Comparison of ENCODE assay signal across 8 cellular contexts in the genomic region with DNA sequence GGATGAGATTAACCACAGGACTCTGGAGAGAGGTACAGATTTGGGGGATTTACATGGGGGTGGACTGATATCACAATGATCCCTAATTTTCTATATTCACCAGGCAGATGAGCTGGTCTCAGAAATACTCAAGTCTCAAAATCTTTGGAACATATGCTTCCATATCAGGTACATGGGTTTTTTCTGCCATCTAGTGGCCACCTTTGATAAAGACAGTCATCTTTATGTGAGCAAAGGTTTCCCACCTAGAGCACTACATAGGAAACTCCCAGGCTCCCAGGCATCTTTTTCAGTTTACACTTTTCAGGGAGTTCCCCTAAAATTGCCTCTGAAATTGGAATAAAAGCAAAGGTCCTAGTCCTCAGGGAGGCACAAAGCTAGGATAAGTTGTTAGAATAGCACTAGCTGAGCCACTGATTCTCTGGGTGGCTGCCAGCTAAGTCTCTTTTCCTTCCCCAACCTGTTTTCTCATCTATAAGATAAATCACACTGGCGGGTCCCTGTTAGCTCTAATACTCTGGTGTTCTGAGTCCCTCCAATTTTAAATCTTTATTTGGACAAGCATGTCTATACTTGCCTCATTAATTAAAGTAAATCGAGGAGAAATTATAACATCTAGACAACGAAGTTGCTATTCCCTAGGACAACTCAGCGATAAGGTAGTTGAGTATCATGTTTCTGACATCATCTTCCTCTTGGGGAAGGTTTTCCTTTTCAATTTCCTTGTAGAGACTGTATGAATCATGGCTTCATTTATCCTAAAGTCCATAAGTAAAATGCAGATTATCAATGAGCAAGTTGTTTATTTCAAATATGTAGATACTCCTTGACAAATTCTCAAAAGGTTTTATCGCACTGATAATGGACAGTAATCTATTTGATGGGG. TPM values are rescaled to one million over a fixed set of nuclear protein-coding genes. Genes with fewer than 3 reads are reported as not detected.
DNase-seq lines count a peak whose midpoint lies in the region; ATAC-seq lines count a peak whose summit lies in the region.

No MANE protein-coding gene starts in this region.

- H2BK12ac ChIP-seq in mesenchymal stem cell (ENCODE audit: low read length in 2 of 2): no peak overlapping the region

- H3K4me3 ChIP-seq in mesenchymal stem cell (ENCODE audit: insufficient read depth in 1 of 2, low read depth in 1 of 2, low read length in 2 of 2): no peak overlapping the region

- no peak overlapping the region for H2BK5ac ChIP-seq in mesenchymal stem cell (ENCODE audit: low read depth, low read length, poor library complexity, severe bottlenecking)

- H3K4ac ChIP-seq in mesenchymal stem cell (ENCODE audit: low read depth in 1 of 2, low read length in 2 of 2): no peak overlapping the region

- WGBS in mesenchymal stem cell: 78% methylated on average over 2 of the region's 5 CpGs

- H2BK15ac ChIP-seq in mesenchymal stem cell (ENCODE audit: low read depth, poor library complexity, severe bottlenecking): no peak overlapping the region

- H3K14ac ChIP-seq in mesenchymal stem cell (ENCODE audit: low read length in 2 of 2): no peak overlapping the region

- no peak overlapping the region for H3K4me2 ChIP-seq in mesenchymal stem cell (ENCODE audit: low read length, poor library complexity, severe bottlenecking)

- H3K27ac Mint-ChIP-seq in activated naive CD4-positive, alpha-beta T cell treated with anti-CD3 and anti-CD28 coated beads, Interleukin-2, amount 10 ng/mL, durations not matched to agents 7 days and 5 days: no peak overlapping the region

- DNase-seq in activated naive CD4-positive, alpha-beta T cell treated with anti-CD3 and anti-CD28 coated beads, Interleukin-2, amount 10 ng/mL, durations not matched to agents 7 days and 5 days: peak; percentile 28
- DNase-seq in activated naive CD4-positive, alpha-beta T cell treated with anti-CD3 and anti-CD28 coated beads, Interleukin-2, amount 50 U/mL, for 16 hours: no peak
- DNase-seq in HuH-7.5 (ENCODE audit: low spot score) (peak; percentile 43), OCI-M1 (lab: John Stamatoyannopoulos, UW) (peak; percentile 79), dermis microvascular lymphatic vessel endothelial cell (ENCODE audit: low read depth in 2 of 2) (peak; percentile 56 to 73), mesenchymal stem cell (peak; percentile 62), activated gamma-delta T cell treated with Interleukin-2 at 50 U/mL for 16 hours (no peak)

- H3K23ac ChIP-seq in mesenchymal stem cell (ENCODE audit: low read length in 2 of 2): no peak overlapping the region

- H2AFZ ChIP-seq in mesenchymal stem cell (ENCODE audit: low read depth, low read length): no peak overlapping the region

- H2BK120ac ChIP-seq in mesenchymal stem cell (ENCODE audit: low read depth, low read length): no peak overlapping the region

- peaks cover 25% of the 10 kb centered on the region for H3K27me3 Mint-ChIP-seq in activated naive CD4-positive, alpha-beta T cell treated with anti-CD3 and anti-CD28 coated beads, Interleukin-2, amount 10 ng/mL, durations not matched to agents 7 days and 5 days

- no peaks in the 10 kb centered on the region for H3K4me1 Mint-ChIP-seq in activated naive CD4-positive, alpha-beta T cell treated with anti-CD3 and anti-CD28 coated beads, Interleukin-2, amount 10 ng/mL, durations not matched to agents 7 days and 5 days

- no peak overlapping the region for H3K4me3 Mint-ChIP-seq in activated naive CD4-positive, alpha-beta T cell treated with anti-CD3 and anti-CD28 coated beads, Interleukin-2, amount 10 ng/mL, durations not matched to agents 7 days and 5 days

- H3K9me3 ChIP-seq in mesenchymal stem cell (ENCODE audit: control insufficient read depth, low read length): no peaks in the 10 kb centered on the region

- no peaks in the 10 kb centered on the region for H3K9me3 Mint-ChIP-seq in activated naive CD4-positive, alpha-beta T cell treated with anti-CD3 and anti-CD28 coated beads, Interleukin-2, amount 10 ng/mL, durations not matched to agents 7 days and 5 days

- H2AK5ac ChIP-seq in mesenchymal stem cell (ENCODE audit: low read length, severe bottlenecking): no peak overlapping the region

- H3K4me1 ChIP-seq in mesenchymal stem cell (ENCODE audit: control insufficient read depth, insufficient read depth, low read depth, low read length): no peaks in the 10 kb centered on the region

- H3K79me1 ChIP-seq in mesenchymal stem cell (replicated peaks; ENCODE audit: low read length, poor library complexity, severe bottlenecking): no peaks in the 10 kb centered on the region

- no peaks in the 10 kb centered on the region for H3K36me3 ChIP-seq in mesenchymal stem cell (ENCODE audit: control insufficient read depth in 1 of 2, insufficient read depth in 2 of 2, low read depth in 1 of 2, low read length in 2 of 2)

- H3K9ac ChIP-seq in mesenchymal stem cell (ENCODE audit: low read length): peak overlapping the region; percentile 36

- H4K91ac ChIP-seq in mesenchymal stem cell (ENCODE audit: low read length): no peak overlapping the region

- peaks cover 0 to 14% of the 10 kb centered on the region in 2 experiments for H3K27me3 ChIP-seq in mesenchymal stem cell (ENCODE audit: control insufficient read depth in 1 of 2, insufficient read depth in 1 of 2, low read length in 2 of 2)

- H3K18ac ChIP-seq in mesenchymal stem cell (ENCODE audit: low read depth in 1 of 2, low read length in 2 of 2): no peak overlapping the region

- H3K27ac ChIP-seq in mesenchymal stem cell (ENCODE audit: low read length, poor library complexity, severe bottlenecking): no peak overlapping the region

- no peaks in the 10 kb centered on the region for H3K36me3 Mint-ChIP-seq in activated naive CD4-positive, alpha-beta T cell treated with anti-CD3 and anti-CD28 coated beads, Interleukin-2, amount 10 ng/mL, durations not matched to agents 7 days and 5 days

- no peak overlapping the region for H4K8ac ChIP-seq in mesenchymal stem cell (ENCODE audit: low read length)

- peak; percentile 84 for ATAC-seq in GM21529 (IDR thresholded peaks at IDR 0.05; ENCODE audit: unreplicated experiment)

- CTCF ChIA-PET in activated naive CD4-positive, alpha-beta T cell treated with anti-CD3 and anti-CD28 coated beads, Interleukin-2, amount 10 ng/mL, durations not matched to agents 7 days and 5 days (lab: Charles Lee): interaction anchor here (0.6 to 4.0 kb wide), 10 partner anchors 8 to 1387 kb away, joined by 3 to 13 read pairs (median 3); no protein-coding TSS in a partner anchor

RNA-seq across cellular contexts. Expression of a gene that starts 19.0 kb away (rescaled TPM):
- 7.7 and 9.5 TPM in 2 replicates for total RNA-seq in dermis microvascular lymphatic vessel endothelial cell
- polyA plus RNA-seq in mesenchymal stem cell (2013, experiment 1 of 2): 18.6 TPM
- polyA plus RNA-seq in mesenchymal stem cell (2013, experiment 2 of 2): 17.0 TPM

RNA-seq across cellular contexts. Expression of a gene that starts 27.2 kb away (rescaled TPM):
- total RNA-seq in dermis microvascular lymphatic vessel endothelial cell: 1.6 and 2.1 TPM in 2 replicates
- polyA plus RNA-seq in mesenchymal stem cell (2013, experiment 1 of 2): 2.8 TPM
- 5.9 TPM for polyA plus RNA-seq in mesenchymal stem cell (2013, experiment 2 of 2)

Comparison
In these comparisons a context has a peak if more than half of its experiments do, and no peak if none do; other contexts are left out.
1. DNase-seq: peak in activated naive CD4-positive, alpha-beta T cell treated with anti-CD3 and anti-CD28 coated beads, Interleukin-2, amount 10 ng/mL, durations not matched to agents 7 days and 5 days (single experiment), HuH-7.5 (single experiment), OCI-M1 (single experiment), dermis microvascular lymphatic vessel endothelial cell (2 of 2) and mesenchymal stem cell (single experiment); none in activated naive CD4-positive, alpha-beta T cell treated with anti-CD3 and anti-CD28 coated beads, Interleukin-2, amount 50 U/mL, for 16 hours (single experiment) and activated gamma-delta T cell treated with Interleukin-2 at 50 U/mL for 16 hours (single experiment).